25 cellular contexts compared by ENCODE assay signal in the genomic region with DNA sequence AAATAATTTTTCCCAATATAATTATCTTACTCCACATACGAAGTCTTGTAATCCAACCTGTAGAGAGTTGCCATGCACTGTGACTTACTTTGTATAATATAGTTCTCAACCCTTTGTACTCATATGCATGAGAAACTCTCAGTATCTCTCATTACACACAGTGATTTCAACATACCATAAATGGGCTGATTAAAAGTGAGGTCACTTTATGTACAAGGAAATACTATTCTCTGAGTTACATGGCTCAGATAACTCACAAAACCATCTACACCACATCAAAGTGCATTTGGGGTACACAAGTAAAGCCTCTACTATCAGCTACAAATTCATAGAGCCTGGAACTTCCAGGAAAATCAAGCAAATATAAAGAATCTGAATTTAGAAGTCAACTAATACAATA. TPM values are rescaled to one million over a fixed set of nuclear protein-coding genes. Genes with fewer than 3 reads are reported as not detected.
DNase-seq lines count a peak whose midpoint lies in the region; ATAC-seq lines count a peak whose summit lies in the region.
"Had no signal": no experiment of that assay in that cellular context is flagged by ENCODE, and none has a peak within 500 bp of the region (broad histone marks: within the 10 kb centered on the region; RNA-seq: fewer than 3 reads in every experiment).

No MANE protein-coding gene starts in this region.

- H3K4me3 Mint-ChIP-seq in activated naive CD4-positive, alpha-beta T cell treated with anti-CD3 and anti-CD28 coated beads for 36 hours, result no peak overlapping the region
- H3K4me3 Mint-ChIP-seq in stimulated activated naive CD8-positive, alpha-beta T cell treated with anti-CD3 and anti-CD28 coated beads, Interleukin-15, amount 100 ng/mL, for 72 hours, result no peak overlapping the region
- H3K4me3 Mint-ChIP-seq: activated CD4-positive, alpha-beta memory T cell treated with anti-CD3 and anti-CD28 coated beads for 36 hours; activated T-helper 1 cell treated with anti-CD3 and anti-CD28 coated beads, Interleukin-12 subunit alpha, Interleukin-12 subunit beta, Interleukin-2, Interleukin-4 antibody, amounts not matched to agents 30 ng/mL and 10 ng/mL and 1 ng/mL, durations not matched to agents 14 hours and 24 hours and 36 hours; neural crest cell had no signal

- intact Hi-C loops in activated naive CD4-positive, alpha-beta T cell treated with anti-CD3 and anti-CD28 coated beads for 36 hours (cut with micrococcal nuclease), result no loop called here

- ATAC-seq in activated naive CD4-positive, alpha-beta T cell treated with anti-CD3 and anti-CD28 coated beads, Interleukin-2, amount 50 U/mL, for 72 hours, result peak; percentile 55 to 73
- ATAC-seq in stimulated activated naive CD8-positive, alpha-beta T cell treated with anti-CD3 and anti-CD28 coated beads, Interleukin-15, amount 100 ng/mL, for 72 hours, result peak; percentile 95
- ATAC-seq in HG02678 (IDR thresholded peaks at IDR 0.05; ENCODE audit: unreplicated experiment), result no peak
- no peak for ATAC-seq in HG02759 (IDR thresholded peaks at IDR 0.05; ENCODE audit: unreplicated experiment)
- ATAC-seq: mucosa of descending colon had no signal

- no peaks in the 10 kb centered on the region for H3K36me3 Mint-ChIP-seq in activated naive CD4-positive, alpha-beta T cell treated with anti-CD3 and anti-CD28 coated beads, Interleukin-2, amount 50 U/mL, for 72 hours
- no peaks in the 10 kb centered on the region for H3K36me3 Mint-ChIP-seq in activated naive CD4-positive, alpha-beta T cell treated with anti-CD3 and anti-CD28 coated beads for 36 hours (ENCODE audit: low read depth)
- H3K36me3 Mint-ChIP-seq: activated CD4-positive, alpha-beta memory T cell treated with anti-CD3 and anti-CD28 coated beads for 36 hours had no signal

- H3K9me3 Mint-ChIP-seq in activated naive CD4-positive, alpha-beta T cell treated with anti-CD3 and anti-CD28 coated beads, Interleukin-2, amount 50 U/mL, for 72 hours, result no peaks in the 10 kb centered on the region
- H3K9me3 Mint-ChIP-seq in activated naive CD4-positive, alpha-beta T cell treated with anti-CD3 and anti-CD28 coated beads for 36 hours, result no peaks in the 10 kb centered on the region
- H3K9me3 Mint-ChIP-seq in stimulated activated naive CD8-positive, alpha-beta T cell treated with anti-CD3 and anti-CD28 coated beads, Interleukin-15, amount 100 ng/mL, for 72 hours, result no peaks in the 10 kb centered on the region
- H3K9me3 Mint-ChIP-seq: activated CD4-positive, alpha-beta memory T cell treated with anti-CD3 and anti-CD28 coated beads for 36 hours; neural crest cell had no signal

- no peak for DNase-seq in activated naive CD4-positive, alpha-beta T cell treated with anti-CD3 and anti-CD28 coated beads, Interleukin-2, amount 50 U/mL, for 72 hours (ENCODE audit: low spot score in 2 of 2)
- no peak for DNase-seq in activated naive CD4-positive, alpha-beta T cell treated with anti-CD3 and anti-CD28 coated beads for 36 hours
- DNase-seq in SW480 (ENCODE audit: low spot score), result peak; percentile 97
- DNase-seq in epithelial cell of prostate (ENCODE audit: low read depth, low spot score), result peak; percentile 20
- DNase-seq in stimulated activated naive CD8-positive, alpha-beta T cell treated with anti-CD3 and anti-CD28 coated beads, Interleukin-15, amount 100 ng/mL, for 72 hours, result no peak
- DNase-seq in NCI-H69 (lab: John Stamatoyannopoulos, UW), result no peak
- DNase-seq: ACHN; activated CD4-positive, alpha-beta memory T cell treated with anti-CD3 and anti-CD28 coated beads for 36 hours; adrenal gland; C1 segment of cervical spinal cord; central memory CD4-positive, alpha-beta T cell; DMS 273 treated with DMSO at 0.1 percent for 48 hours; HCEC 1CT; left ventricle myocardium inferior; mucosa of descending colon; NCI-H1092; NCI-H2081; NCI-H446 treated with DMSO at 0.1 percent for 48 hours; stimulated activated CD4-positive, alpha-beta T cell treated with anti-CD3 and anti-CD28 coated beads, Interleukin-4, amount 100 ng/mL, for 24 hours; substantia nigra; SW 1271 had no signal

- H3K27ac ChIP-seq in epithelial cell of prostate, result no peak overlapping the region
- H3K27ac ChIP-seq: adrenal gland, left ventricle myocardium inferior had no signal

- H3K4me1 Mint-ChIP-seq in activated naive CD4-positive, alpha-beta T cell treated with anti-CD3 and anti-CD28 coated beads for 36 hours (ENCODE audit: low read depth), result peaks cover 2% of the 10 kb centered on the region
- peaks cover 7% of the 10 kb centered on the region for H3K4me1 Mint-ChIP-seq in stimulated activated naive CD8-positive, alpha-beta T cell treated with anti-CD3 and anti-CD28 coated beads, Interleukin-15, amount 100 ng/mL, for 72 hours
- H3K4me1 Mint-ChIP-seq: neural crest cell had no signal

- CTCF ChIA-PET in activated naive CD4-positive, alpha-beta T cell treated with anti-CD3 and anti-CD28 coated beads for 36 hours (lab: Charles Lee), result interaction anchor here (0.5 kb wide), 1 partner anchor 117 kb away, joined by 3 read pairs; no protein-coding TSS in a partner anchor

- no peak overlapping the region for H3K27ac Mint-ChIP-seq in activated naive CD4-positive, alpha-beta T cell treated with anti-CD3 and anti-CD28 coated beads, Interleukin-2, amount 50 U/mL, for 72 hours
- H3K27ac Mint-ChIP-seq in activated naive CD4-positive, alpha-beta T cell treated with anti-CD3 and anti-CD28 coated beads for 36 hours, result no peak overlapping the region
- H3K27ac Mint-ChIP-seq in stimulated activated naive CD8-positive, alpha-beta T cell treated with anti-CD3 and anti-CD28 coated beads, Interleukin-15, amount 100 ng/mL, for 72 hours, result peak overlapping the region in 1 of 2 donors; percentile 57
- H3K27ac Mint-ChIP-seq: activated CD4-positive, alpha-beta memory T cell treated with anti-CD3 and anti-CD28 coated beads for 36 hours; activated T-helper 1 cell treated with anti-CD3 and anti-CD28 coated beads, Interleukin-12 subunit alpha, Interleukin-12 subunit beta, Interleukin-2, Interleukin-4 antibody, amounts not matched to agents 30 ng/mL and 10 ng/mL and 1 ng/mL, durations not matched to agents 14 hours and 24 hours and 36 hours had no signal

- no peaks in the 10 kb centered on the region for H3K27me3 Mint-ChIP-seq in activated naive CD4-positive, alpha-beta T cell treated with anti-CD3 and anti-CD28 coated beads for 36 hours (ENCODE audit: low read depth)
- H3K27me3 Mint-ChIP-seq in stimulated activated naive CD8-positive, alpha-beta T cell treated with anti-CD3 and anti-CD28 coated beads, Interleukin-15, amount 100 ng/mL, for 72 hours, result no peaks in the 10 kb centered on the region
- H3K27me3 Mint-ChIP-seq: activated CD4-positive, alpha-beta memory T cell treated with anti-CD3 and anti-CD28 coated beads for 36 hours had no signal

RNA-seq across cellular contexts. Expression of a gene that starts 27.9 kb away (rescaled TPM):
- total RNA-seq in activated naive CD4-positive, alpha-beta T cell treated with anti-CD3 and anti-CD28 coated beads, Interleukin-2, amount 50 U/mL, for 72 hours, result 10 to 100 TPM; 11.1 to 12.0 TPM
- 1 to 10 TPM; 5.3 to 5.6 TPM for total RNA-seq in activated naive CD4-positive, alpha-beta T cell treated with anti-CD3 and anti-CD28 coated beads for 36 hours

RNA-seq across cellular contexts. Expression of a gene that starts 30.9 kb away (rescaled TPM):
- 10 to 100 TPM; 64.6 to 96.7 TPM for total RNA-seq in activated naive CD4-positive, alpha-beta T cell treated with anti-CD3 and anti-CD28 coated beads, Interleukin-2, amount 50 U/mL, for 72 hours
- total RNA-seq in activated naive CD4-positive, alpha-beta T cell treated with anti-CD3 and anti-CD28 coated beads for 36 hours, result 10 to 100 TPM; 46.4 to 49.6 TPM

RNA-seq across cellular contexts. Expression of a gene that starts 44.2 kb away (rescaled TPM):
- total RNA-seq in activated naive CD4-positive, alpha-beta T cell treated with anti-CD3 and anti-CD28 coated beads, Interleukin-2, amount 50 U/mL, for 72 hours, result 10 to 100 TPM; 37.9 to 41.2 TPM
- total RNA-seq in activated naive CD4-positive, alpha-beta T cell treated with anti-CD3 and anti-CD28 coated beads for 36 hours, result 10 to 100 TPM; 28.6 to 30.1 TPM

Comparison
In these comparisons a context has a peak if more than half of its experiments do, and no peak if none do; other contexts are left out.
1. ATAC-seq: peak in activated naive CD4-positive, alpha-beta T cell treated with anti-CD3 and anti-CD28 coated beads, Interleukin-2, amount 50 U/mL, for 72 hours (2 of 2) and stimulated activated naive CD8-positive, alpha-beta T cell treated with anti-CD3 and anti-CD28 coated beads, Interleukin-15, amount 100 ng/mL, for 72 hours (single experiment); none in HG02678 (single experiment) and HG02759 (single experiment).
2. DNase-seq: peak in SW480 (single experiment) and epithelial cell of prostate (single experiment); none in activated naive CD4-positive, alpha-beta T cell treated with anti-CD3 and anti-CD28 coated beads, Interleukin-2, amount 50 U/mL, for 72 hours (0 of 2), activated naive CD4-positive, alpha-beta T cell treated with anti-CD3 and anti-CD28 coated beads for 36 hours (single experiment), stimulated activated naive CD8-positive, alpha-beta T cell treated with anti-CD3 and anti-CD28 coated beads, Interleukin-15, amount 100 ng/mL, for 72 hours (0 of 2) and NCI-H69 (single experiment).